ENCODE assay signal across 26 cellular contexts in genomic region chr6:45956176-45956575, GRCh38.
"Had no signal": no experiment of that assay in that cellular context is flagged by ENCODE, and none has a peak within 500 bp of the region (broad histone marks: within the 10 kb centered on the region; RNA-seq: fewer than 3 reads in every experiment).

No MANE protein-coding gene starts in this region.

- H3K9me3 ChIP-seq: left lung, ovary, spleen, suprapubic skin, thoracic aorta, tibial artery, upper lobe of right lung had no signal

- H3K36me3 ChIP-seq: left lung, ovary, suprapubic skin, thoracic aorta, tibial artery, upper lobe of right lung had no signal

- H3K9me3 Mint-ChIP-seq: immature natural killer cell; mesothelial cell of epicardium; natural killer cell; nephron progenitor cell; stimulated activated effector memory CD8-positive, alpha-beta T cell treated with anti-CD3 and anti-CD28 coated beads, Interleukin-12 subunit alpha, Interleukin-12 subunit beta, amount 100 ng/mL, for 72 hours; stimulated activated naive CD8-positive, alpha-beta T cell treated with anti-CD3 and anti-CD28 coated beads, Interleukin-15, Interleukin-2, amounts not matched to agents 100 ng/mL and 50 ng/mL, for 24 hours had no signal

- H3K4me1 Mint-ChIP-seq: immature natural killer cell, naive B cell, natural killer cell had no signal

- ATAC-seq: left lung; natural killer cell; right cardiac atrium; sciatic nerve; stimulated activated effector memory CD8-positive, alpha-beta T cell treated with anti-CD3 and anti-CD28 coated beads, Interleukin-12 subunit alpha, Interleukin-12 subunit beta, amount 100 ng/mL, for 72 hours; upper lobe of right lung had no signal

- H3K4me1 ChIP-seq: suprapubic skin, tibial artery had no signal

- H3K27ac ChIP-seq: left lung, ovary, suprapubic skin, thoracic aorta, tibial artery, upper lobe of right lung had no signal

- H3K27me3 ChIP-seq: left lung, ovary, spleen, upper lobe of right lung had no signal

- H3K27ac Mint-ChIP-seq: immature natural killer cell; mesothelial cell of epicardium; naive B cell; natural killer cell; nephron progenitor cell; progenitor cell of endocrine pancreas; stimulated activated effector memory CD8-positive, alpha-beta T cell treated with anti-CD3 and anti-CD28 coated beads, Interleukin-12 subunit alpha, Interleukin-12 subunit beta, amount 100 ng/mL, for 72 hours; stimulated activated naive CD8-positive, alpha-beta T cell treated with anti-CD3 and anti-CD28 coated beads, Interleukin-15, Interleukin-2, amounts not matched to agents 100 ng/mL and 50 ng/mL, for 24 hours had no signal

- H3K4me3 Mint-ChIP-seq: immature natural killer cell; mesothelial cell of epicardium; naive B cell; natural killer cell; nephron progenitor cell; stimulated activated effector memory CD8-positive, alpha-beta T cell treated with anti-CD3 and anti-CD28 coated beads, Interleukin-12 subunit alpha, Interleukin-12 subunit beta, amount 100 ng/mL, for 72 hours; stimulated activated naive CD8-positive, alpha-beta T cell treated with anti-CD3 and anti-CD28 coated beads, Interleukin-15, Interleukin-2, amounts not matched to agents 100 ng/mL and 50 ng/mL, for 24 hours had no signal

- H3K27me3 Mint-ChIP-seq: progenitor cell of endocrine pancreas; stimulated activated naive CD8-positive, alpha-beta T cell treated with anti-CD3 and anti-CD28 coated beads, Interleukin-15, Interleukin-2, amounts not matched to agents 100 ng/mL and 50 ng/mL, for 24 hours had no signal

- H3K36me3 Mint-ChIP-seq: mesothelial cell of epicardium, naive B cell, natural killer cell had no signal

- DNase-seq: hypothalamus; immature natural killer cell; kidney; left colon; left lung; mesendoderm; naive B cell; natural killer cell; nephron progenitor cell; ovary; retina; right cardiac atrium; spleen; stimulated activated CD4-positive, alpha-beta T cell treated with anti-CD3 and anti-CD28 coated beads, Interleukin-4, amount 100 ng/mL, for 24 hours; stimulated activated naive CD4-positive, alpha-beta T cell; tibial artery; trophoblast cell; upper lobe of right lung had no signal

- H3K4me3 ChIP-seq: left lung, lung, ovary, spleen, suprapubic skin, thoracic aorta, tibial artery, upper lobe of right lung had no signal
